2 cellular contexts compared by ENCODE assay signal in genomic region chr20:33033381-33033780, GRCh38.
A peak's percentile ranks its signal among the peaks of the same experiment; 100 is the strongest.
TF ChIP-seq lines count a peak whose summit lies in the region.

No MANE protein-coding gene starts in this region.

TF ChIP-seq in HEK293, 187 proteins besides CTCF, POLR2A, EP300 and RAD21:
- no peak for TF ChIP-seq ZNF555 (tag by site-specific recombination; conservative IDR thresholded peaks at IDR 0.05)
- no peak for TF ChIP-seq ZNF423 (tag by site-specific recombination; IDR thresholded peaks at IDR 0.05)
- TF ChIP-seq ZBTB17 (tag by site-specific recombination; IDR thresholded peaks at IDR 0.05), result peak; percentile 80; the same call in 1 of the 2 replicates
- no peak for TF ChIP-seq ZNF571 (tag by site-specific recombination; IDR thresholded peaks at IDR 0.05)
- no peak for TF ChIP-seq ZNF645 (tag by site-specific recombination; IDR thresholded peaks at IDR 0.05)

TF ChIP-seq in K562, 482 proteins besides CTCF, POLR2A, EP300 and RAD21:
- TF ChIP-seq KAT7 (CRISPR knock-in tag; IDR thresholded peaks at IDR 0.05; ENCODE audit: borderline replicate concordance), result no peak
- TF ChIP-seq ZBTB17 (CRISPR knock-in tag; IDR thresholded peaks at IDR 0.05), result peak; percentile 55; the same call in 1 of the 2 replicates
TF ChIP-seq in K562: peak in this region for 1.
